ENCODE assay signal across 19 cellular contexts in the genomic region with DNA sequence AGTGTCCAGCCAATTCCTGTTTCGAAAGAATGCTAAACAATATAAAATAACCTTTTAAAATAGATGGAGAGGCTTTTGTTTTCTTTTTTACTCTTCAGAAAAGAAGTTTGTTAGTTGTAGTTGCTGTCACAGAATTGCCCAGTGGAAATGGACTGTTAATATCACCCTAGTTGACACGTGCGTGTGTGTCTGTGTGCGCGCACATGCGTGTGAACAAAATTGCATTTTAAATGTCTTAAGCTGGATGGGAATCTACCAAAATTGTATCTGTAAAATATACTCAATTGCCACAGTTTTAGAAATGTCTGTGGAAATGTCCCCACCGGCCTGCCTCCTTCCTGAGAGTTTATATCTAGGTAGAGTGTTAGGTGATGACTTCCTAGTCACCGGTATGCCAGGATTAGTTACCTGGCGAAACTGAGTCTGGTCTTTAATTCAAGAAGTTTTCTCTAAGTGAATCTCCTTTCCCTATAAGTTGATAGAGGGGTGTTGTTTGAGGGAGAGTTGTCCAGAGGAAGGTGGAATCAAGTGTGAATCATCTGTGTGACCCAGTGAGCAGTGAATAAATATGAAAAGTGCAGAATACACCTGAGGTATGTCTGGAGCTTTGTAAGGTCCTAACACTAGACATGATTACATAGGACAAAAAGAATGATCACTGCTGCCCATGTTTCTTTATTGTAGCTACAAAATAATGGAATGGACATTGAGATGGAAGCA. TPM values are rescaled to one million over a fixed set of nuclear protein-coding genes. Genes with fewer than 3 reads are reported as not detected.
A peak's percentile ranks its signal among the peaks of the same experiment; 100 is the strongest.
DNase-seq lines count a peak whose midpoint lies in the region; TF ChIP-seq lines count a peak whose summit lies in the region.
"Had no signal": no experiment of that assay in that cellular context is flagged by ENCODE, and none has a peak within 500 bp of the region (broad histone marks: within the 10 kb centered on the region; RNA-seq: fewer than 3 reads in every experiment).

No MANE protein-coding gene starts in this region.

- H3K36me3 Mint-ChIP-seq in brain (peaks cover under 1% of the 10 kb centered on the region), neural crest cell (ENCODE audit: low read depth) (peaks cover 7% of the 10 kb centered on the region)
- H3K36me3 Mint-ChIP-seq in CD8-positive, alpha-beta memory T cell = no peaks in the 10 kb centered on the region

- H3K9me3 Mint-ChIP-seq in brain = peaks cover 0 to 13% (median 0%) of the 10 kb centered on the region in 5 experiments
- no peaks in the 10 kb centered on the region for H3K9me3 Mint-ChIP-seq in neural crest cell
- peaks cover 0 to 17% (median 12%) of the 10 kb centered on the region in 5 donors for H3K9me3 Mint-ChIP-seq in CD8-positive, alpha-beta memory T cell

- TF ChIP-seq CTCF in brain (conservative IDR thresholded peaks at IDR 0.05) (no peak), neural crest cell (conservative IDR thresholded peaks at IDR 0.05) (no peak), smooth muscle cell (IDR thresholded peaks at IDR 0.05; ENCODE audit: borderline replicate concordance, insufficient read depth, poor library complexity, severe bottlenecking) (no peak)

- H3K4me3 Mint-ChIP-seq in brain (peak overlapping the region; percentile 20 to 98 (median 91)), neural crest cell (peak overlapping the region; percentile 5)
- no peak overlapping the region for H3K4me3 Mint-ChIP-seq in CD8-positive, alpha-beta memory T cell
- H3K4me3 Mint-ChIP-seq: B cell had no signal

- peaks cover 82% of the 10 kb centered on the region for H3K4me1 Mint-ChIP-seq in brain
- peaks cover 47% of the 10 kb centered on the region for H3K4me1 Mint-ChIP-seq in neural crest cell
- peaks cover 0 to 4% (median 3%) of the 10 kb centered on the region in 3 donors for H3K4me1 Mint-ChIP-seq in CD8-positive, alpha-beta memory T cell

- H3K9ac ChIP-seq in smooth muscle cell (ENCODE audit: low read depth) = no peak overlapping the region

- H3K79me2 ChIP-seq in smooth muscle cell (ENCODE audit: low read depth) = no peaks in the 10 kb centered on the region

- peaks cover 100% of the 10 kb centered on the region for H3K27me3 ChIP-seq in smooth muscle cell (ENCODE audit: low read depth)
- H3K27me3 ChIP-seq in CD8-positive, alpha-beta memory T cell (ENCODE audit: insufficient read depth, low read length, poor library complexity, severe bottlenecking) = peaks cover 47% of the 10 kb centered on the region

- peak; percentile 20 for DNase-seq in inferior parietal cortex (ENCODE audit: extremely low spot score)
- DNase-seq in neural crest cell (ENCODE audit: low read depth, low spot score) = no peak
- DNase-seq in substantia nigra (lab: John Stamatoyannopoulos, UW) = no peak
- no peak for DNase-seq in smooth muscle cell (lab: John Stamatoyannopoulos, UW; ENCODE audit: unreplicated experiment)
- DNase-seq in AML-193 (lab: John Stamatoyannopoulos, UW) = no peak
- no peak for DNase-seq in NCI-H1048 (lab: John Stamatoyannopoulos, UW)
- no peak for DNase-seq in CD8-positive, alpha-beta memory T cell
- DNase-seq: DMS53, GDM1, IMR-90, NCI-H1694 treated with DMSO at 0.1 percent for 48 hours, NCI-H2081 treated with DMSO at 0.1 percent for 48 hours, NCI-H2171 treated with DMSO at 0.1 percent for 48 hours, NCI-H524 treated with DMSO at 0.1 percent for 48 hours, NCI-H82, SIG-M5 had no signal

- WGBS in smooth muscle cell (ENCODE audit: low lambda C conversion rate) = 23% methylated on average over 9 of the region's 9 CpGs

- H4K20me1 ChIP-seq in smooth muscle cell (ENCODE audit: low read depth) = no peaks in the 10 kb centered on the region

- H3K9me3 ChIP-seq in smooth muscle cell (replicated peaks; ENCODE audit: low read depth) = no peaks in the 10 kb centered on the region
- no peaks in the 10 kb centered on the region for H3K9me3 ChIP-seq in CD8-positive, alpha-beta memory T cell (ENCODE audit: low read length)

- H3K36me3 ChIP-seq in smooth muscle cell (ENCODE audit: low read depth) = no peaks in the 10 kb centered on the region
- no peaks in the 10 kb centered on the region for H3K36me3 ChIP-seq in CD8-positive, alpha-beta memory T cell (ENCODE audit: insufficient read depth, low read length)

- peaks cover 21% of the 10 kb centered on the region for H3K4me1 ChIP-seq in smooth muscle cell (ENCODE audit: low read depth)
- H3K4me1 ChIP-seq in CD8-positive, alpha-beta memory T cell (ENCODE audit: insufficient read depth, low read length) = no peaks in the 10 kb centered on the region

- H3K27ac Mint-ChIP-seq in brain (peak overlapping the region; percentile 18 to 100 (median 98)), neural crest cell (ENCODE audit: unreplicated experiment) (no peak overlapping the region)
- H3K27ac Mint-ChIP-seq in CD8-positive, alpha-beta memory T cell = no peak overlapping the region
- H3K27ac Mint-ChIP-seq: B cell, CD14-positive monocyte had no signal

- POLR2A ChIA-PET in CD8-positive, alpha-beta memory T cell (lab: Charles Lee) = no interaction called here

- H3K27ac ChIP-seq in substantia nigra (ENCODE audit: low read depth, low read length, poor library complexity, severe bottlenecking) (peak overlapping the region; percentile 97), smooth muscle cell (ENCODE audit: low read depth) (no peak overlapping the region)
- H3K27ac ChIP-seq in CD8-positive, alpha-beta memory T cell (ENCODE audit: low read depth, low read length) = no peak overlapping the region

- H3K4me3 ChIP-seq in smooth muscle cell = no peak overlapping the region
- H3K4me3 ChIP-seq in CD8-positive, alpha-beta memory T cell (ENCODE audit: low read length) = no peak overlapping the region

- no peak overlapping the region for H2AFZ ChIP-seq in smooth muscle cell (ENCODE audit: low read depth)

- H3K27me3 Mint-ChIP-seq in brain = peaks cover 52% of the 10 kb centered on the region
- peaks cover 98% of the 10 kb centered on the region for H3K27me3 Mint-ChIP-seq in neural crest cell (ENCODE audit: low read depth)
- peaks cover 73 to 82% of the 10 kb centered on the region in 2 donors for H3K27me3 Mint-ChIP-seq in CD8-positive, alpha-beta memory T cell

- CTCF ChIA-PET in CD8-positive, alpha-beta memory T cell (lab: Charles Lee) = no interaction called here

- H3F3A ChIP-seq in smooth muscle cell (ENCODE audit: low read depth) = no peaks in the 10 kb centered on the region

- no peak overlapping the region for H3K4me2 ChIP-seq in smooth muscle cell

RNA-seq across cellular contexts. Expression of a gene that starts 11.0 kb away (rescaled TPM):
- polyA plus RNA-seq in brain (ENCODE audit: insufficient read depth, low read depth, low replicate concordance) (23.8 TPM), smooth muscle cell (not detected in 2 replicates)
- total RNA-seq in neural crest cell (26.7 and 27.1 TPM in 2 replicates), smooth muscle cell (not detected in 2 replicates)
- total RNA-seq in CD8-positive, alpha-beta memory T cell = not detected
- polyA plus RNA-seq in CD8-positive, alpha-beta memory T cell = not detected
- total RNA-seq: IMR-90 had no signal
- polyA plus RNA-seq: CD14-positive monocyte, IMR-90 had no signal

Comparison
In these comparisons a context has a peak if more than half of its experiments do, and no peak if none do; other contexts are left out.
1. H3K27ac Mint-ChIP-seq: peak in brain (5 of 5); none in neural crest cell (single experiment) and CD8-positive, alpha-beta memory T cell (0 of 8).
2. H3K4me3 Mint-ChIP-seq: peak in brain (5 of 5) and neural crest cell (single experiment); none in CD8-positive, alpha-beta memory T cell (0 of 7).
3. RNA of a gene that starts 11.0 kb away (total RNA-seq): 26.7 to 27.1 TPM in neural crest cell; not detected in smooth muscle cell and not detected in CD8-positive, alpha-beta memory T cell; every median in the first group is over 10 times any median in the second.